18 cellular contexts compared by ENCODE assay signal in the genomic region with DNA sequence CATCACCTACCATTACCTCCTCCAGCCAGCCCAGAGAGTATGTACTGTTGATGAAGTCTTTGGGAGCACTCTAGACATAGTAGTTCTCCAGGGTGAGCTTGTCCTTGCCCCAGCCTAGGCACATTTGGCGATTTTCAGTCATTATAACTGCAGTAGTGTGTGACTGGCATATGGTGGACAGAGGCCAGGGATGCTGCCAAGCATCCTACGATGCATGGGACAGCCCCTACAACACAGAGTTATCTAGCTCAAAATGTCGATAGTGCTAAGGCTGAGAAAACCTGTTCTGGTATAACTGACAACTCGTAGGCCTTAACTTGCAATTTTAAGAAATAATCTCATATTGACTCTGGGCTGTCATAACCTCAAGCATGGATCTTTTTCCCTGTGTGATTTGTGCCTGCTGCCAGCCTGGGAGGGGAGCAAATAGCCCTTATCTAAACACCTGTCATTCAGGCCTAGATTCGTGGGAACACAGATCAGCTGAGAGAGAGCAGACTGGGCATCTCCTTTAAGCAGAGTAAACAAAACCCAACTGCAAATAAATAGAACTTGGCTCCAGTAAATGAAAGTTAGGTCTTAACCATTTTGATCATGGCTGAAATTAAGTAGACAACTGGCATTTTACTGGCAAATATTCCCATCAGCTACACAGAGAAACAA.
"Had no signal": no experiment of that assay in that cellular context is flagged by ENCODE, and none has a peak within 500 bp of the region (broad histone marks: within the 10 kb centered on the region; RNA-seq: fewer than 3 reads in every experiment).

No MANE protein-coding gene starts in this region.

- ATAC-seq: effector memory CD8-positive, alpha-beta T cell; heart left ventricle had no signal

- H3K9me3 ChIP-seq: heart left ventricle, ovary, sigmoid colon, thoracic aorta had no signal

- H3K4me1 ChIP-seq: heart left ventricle, sigmoid colon had no signal

- DNase-seq: activated CD4-positive, alpha-beta memory T cell treated with anti-CD3 and anti-CD28 coated beads for 36 hours; activated CD4-positive, alpha-beta T cell treated with anti-CD3 and anti-CD28 coated beads for 1 hour; activated effector memory CD4-positive, alpha-beta T cell treated with Interleukin-2 at 50 U/mL for 16 hours; activated naive CD4-positive, alpha-beta T cell treated with anti-CD3 and anti-CD28 coated beads, Interleukin-2, amount 50 U/mL, for 16 hours; activated T-cell treated with anti-CD3 and anti-CD28 coated beads, Interleukin-2, amount 50 U/mL, for 24 hours; dermis blood vessel endothelial cell; effector memory CD8-positive, alpha-beta T cell; foreskin melanocyte; heart left ventricle; immature natural killer cell; naive B cell; ovary; sigmoid colon; stimulated activated CD4-positive, alpha-beta T cell treated with anti-CD3 and anti-CD28 coated beads, Interleukin-1b, Interleukin-23, amount 100 ng/mL, for 48 hours had no signal

- H3K4me1 Mint-ChIP-seq: immature natural killer cell, mesothelial cell of epicardium, naive B cell had no signal

- H3K4me3 Mint-ChIP-seq: activated CD4-positive, alpha-beta memory T cell treated with anti-CD3 and anti-CD28 coated beads for 36 hours; activated T-cell treated with anti-CD3 and anti-CD28 coated beads, Interleukin-2, amount 50 U/mL, for 24 hours; effector memory CD8-positive, alpha-beta T cell; immature natural killer cell; mesothelial cell of epicardium; naive B cell had no signal

- H3K27ac Mint-ChIP-seq: activated CD4-positive, alpha-beta memory T cell treated with anti-CD3 and anti-CD28 coated beads for 36 hours; activated T-cell treated with anti-CD3 and anti-CD28 coated beads, Interleukin-2, amount 50 U/mL, for 24 hours; effector memory CD8-positive, alpha-beta T cell; immature natural killer cell; mesothelial cell of epicardium had no signal

- H3K4me3 ChIP-seq: heart left ventricle, lung, ovary, sigmoid colon, thoracic aorta had no signal

- H3K27ac ChIP-seq: heart left ventricle, ovary, sigmoid colon, thoracic aorta had no signal

- H3K9me3 Mint-ChIP-seq: activated CD4-positive, alpha-beta memory T cell treated with anti-CD3 and anti-CD28 coated beads for 36 hours; activated T-cell treated with anti-CD3 and anti-CD28 coated beads, Interleukin-2, amount 50 U/mL, for 24 hours; effector memory CD8-positive, alpha-beta T cell; immature natural killer cell; mesothelial cell of epicardium; naive B cell had no signal

- H3K36me3 Mint-ChIP-seq: activated CD4-positive, alpha-beta memory T cell treated with anti-CD3 and anti-CD28 coated beads for 36 hours; naive B cell had no signal

- H3K27me3 ChIP-seq: heart left ventricle, ovary, sigmoid colon had no signal

- FAIRE-seq: urothelium cell line had no signal

- H3K36me3 ChIP-seq: ovary, sigmoid colon, thoracic aorta had no signal
